ENCODE assay signal across 8 cellular contexts in genomic region chr14:88563845-88564244, GRCh38. TPM values are rescaled to one million over a fixed set of nuclear protein-coding genes. Genes with fewer than 3 reads are reported as not detected.
DNase-seq lines count a peak whose midpoint lies in the region; ATAC-seq and TF ChIP-seq lines count a peak whose summit lies in the region.

No MANE protein-coding gene starts in this region.

- POLR2A ChIA-PET in AG04449 (lab: Yijun Ruan, JAX), result no interaction called here

- H3K4me1 Mint-ChIP-seq in IgD-negative memory B cell (peaks cover 12 to 26% (median 18%) of the 10 kb centered on the region in 3 donors), chondrocyte (ENCODE audit: low read depth) (peaks cover 23% of the 10 kb centered on the region), naive B cell (peaks cover 13 to 30% (median 22%) of the 10 kb centered on the region in 3 donors)

- peak overlapping the region; percentile 90 for H3K4me3 ChIP-seq in AG04449 (ENCODE audit: low read depth, low read length)

- H3K36me3 Mint-ChIP-seq in IgD-negative memory B cell (peaks cover 3% of the 10 kb centered on the region), chondrocyte (ENCODE audit: low read depth) (peaks cover 6% of the 10 kb centered on the region), naive B cell (peaks cover 6 to 9% of the 10 kb centered on the region in 2 donors)

- DNase-seq in AG04449 (ENCODE audit: low read depth, low spot score), result no peak
- no peak for DNase-seq in chondrocyte (ENCODE audit: low spot score)
- DNase-seq in naive B cell, result no peak
- DNase-seq in CD1c-positive myeloid dendritic cell (ENCODE audit: extremely low spot score), result no peak
- DNase-seq in kidney tubule cell (ENCODE audit: low spot score), result no peak
- DNase-seq in medulla oblongata (ENCODE audit: extremely low spot score), result no peak
- no peak for DNase-seq in activated gamma-delta T cell treated with Interleukin-2 at 50 U/mL for 16 hours

- H3K4me3 Mint-ChIP-seq in IgD-negative memory B cell (peak overlapping the region; percentile 94 to 98 (median 96)), chondrocyte (ENCODE audit: unreplicated experiment) (peak overlapping the region; percentile 76), naive B cell (peak overlapping the region; percentile 86 to 98 (median 94))

- no peak for ATAC-seq in naive B cell (ENCODE audit: low read depth in 2 of 2)

- H3K9me3 Mint-ChIP-seq in IgD-negative memory B cell (peaks cover 0 to 5% (median 0%) of the 10 kb centered on the region in 3 donors), chondrocyte (ENCODE audit: low read depth) (no peaks in the 10 kb centered on the region), naive B cell (peaks cover 0 to 7% (median 2%) of the 10 kb centered on the region in 7 donors)

- H3K27me3 Mint-ChIP-seq in IgD-negative memory B cell, result peaks cover 2% of the 10 kb centered on the region
- H3K27me3 Mint-ChIP-seq in chondrocyte (ENCODE audit: low read depth), result no peaks in the 10 kb centered on the region
- peaks cover 4 to 13% (median 9%) of the 10 kb centered on the region in 3 donors for H3K27me3 Mint-ChIP-seq in naive B cell

- H3K27ac Mint-ChIP-seq in IgD-negative memory B cell (peak overlapping the region; percentile 77 to 95 (median 90)), chondrocyte (ENCODE audit: unreplicated experiment) (peak overlapping the region; percentile 86), naive B cell (peak overlapping the region; percentile 40 to 92 (median 72))

- no peak for TF ChIP-seq CTCF in AG04449 (IDR thresholded peaks at IDR 0.05; ENCODE audit: insufficient read depth, low read length, missing control alignments)
- no peak for TF ChIP-seq CTCF in chondrocyte (IDR thresholded peaks at IDR 0.05)

- CTCF ChIA-PET in AG04449 (lab: Yijun Ruan, JAX), result interaction anchor here (1.8 to 2.6 kb wide), 2 partner anchors 72 to 374 kb away, joined by 4 to 9 read pairs; no protein-coding TSS in a partner anchor

RNA-seq across cellular contexts. Expression of gene ZC3H14, which starts 1.0 kb away (rescaled TPM):
- 45.4 TPM for polyA plus RNA-seq in IgD-negative memory B cell
- total RNA-seq in chondrocyte, result 46.7 to 57.8 TPM (median 55.1 TPM) in 3 replicates
- 10 to 100 TPM; 31.9 to 52.2 (median 42.4) TPM for polyA plus RNA-seq in naive B cell (ENCODE audit: low read depth in 6 of 6)

RNA-seq across cellular contexts. Expression of gene PTPN21, which starts 9.0 kb away (rescaled TPM):
- polyA plus RNA-seq in IgD-negative memory B cell (not detected), naive B cell (ENCODE audit: low read depth in 6 of 6) (not detected)
- 34.9 to 42.9 TPM (median 40.0 TPM) in 3 replicates for total RNA-seq in chondrocyte
